Comparison of ENCODE assay signal across 26 cellular contexts in the genomic region with DNA sequence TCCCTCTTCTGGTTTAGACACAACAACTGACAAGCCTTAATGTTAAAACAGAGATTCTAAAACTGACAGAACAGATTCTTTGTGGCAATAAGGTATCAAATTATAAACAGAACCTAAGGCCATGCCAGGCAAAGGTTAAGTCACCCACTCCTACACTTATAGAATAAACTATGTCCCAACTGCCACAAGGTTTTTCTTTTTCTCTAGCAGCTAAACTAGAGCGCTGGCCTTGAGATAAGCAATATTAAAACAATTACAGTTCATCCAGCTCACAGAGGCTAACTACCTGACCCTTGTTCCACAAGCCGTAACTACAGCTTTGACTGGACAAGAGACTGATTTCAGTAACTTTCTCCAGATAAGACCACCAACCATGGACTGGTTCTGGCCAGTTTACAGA.
"Had no signal": no experiment of that assay in that cellular context is flagged by ENCODE, and none has a peak within 500 bp of the region (broad histone marks: within the 10 kb centered on the region; RNA-seq: fewer than 3 reads in every experiment).

No MANE protein-coding gene starts in this region.

- H3K36me3 ChIP-seq: brain microvascular endothelial cell had no signal

- H3K27ac ChIP-seq: brain microvascular endothelial cell, epithelial cell of prostate had no signal

- FAIRE-seq: astrocyte, colon, endometrium, endothelial cell of umbilical vein, frontal cortex had no signal

- ATAC-seq: activated CD4-positive, alpha-beta T cell treated with anti-CD3 and anti-CD28 coated beads for 36 hours; activated CD8-positive, alpha-beta memory T cell treated with anti-CD3 and anti-CD28 coated beads, Interleukin-2, amount 10 ng/mL, durations not matched to agents 7 days and 5 days; activated T-helper 17 cell treated with anti-CD3 and anti-CD28 coated beads, Interleukin-2, amount 50 U/mL, for 72 hours had no signal

- H3K27me3 ChIP-seq: brain microvascular endothelial cell had no signal

- DNase-seq: activated CD4-positive, alpha-beta memory T cell treated with anti-CD3 and anti-CD28 coated beads for 36 hours; activated CD4-positive, alpha-beta T cell treated with anti-CD3 and anti-CD28 coated beads for 36 hours; activated CD4-positive, alpha-beta T cell treated with anti-CD3 and anti-CD28 coated beads, Interleukin-2, amount 10 ng/mL, durations not matched to agents 24 days and 14 days; activated CD4-positive, CD25-positive, alpha-beta regulatory T cell; activated CD4-positive, CD25-positive, alpha-beta regulatory T cell treated with anti-CD3 and anti-CD28 coated beads, Interleukin-2, amount 50 U/mL, for 72 hours; activated CD8-positive, alpha-beta memory T cell treated with anti-CD3 and anti-CD28 coated beads, Interleukin-2, amount 10 ng/mL, durations not matched to agents 7 days and 5 days; activated CD8-positive, alpha-beta memory T cell treated with anti-CD3 and anti-CD28 coated beads, Interleukin-2, amount 50 U/mL, for 4 hours; activated effector memory CD4-positive, alpha-beta T cell treated with Interleukin-2 at 50 U/mL for 16 hours; activated gamma-delta T cell treated with Interleukin-2 at 50 U/mL for 16 hours; activated naive CD4-positive, alpha-beta T cell treated with anti-CD3 and anti-CD28 coated beads, Interleukin-2, amount 50 U/mL, for 16 hours; activated naive CD4-positive, alpha-beta T cell treated with Interleukin-2 at 50 U/mL for 16 hours; activated T-cell treated with anti-CD3 and anti-CD28 coated beads for 4 hours; activated T-cell treated with anti-CD3 and anti-CD28 coated beads, Interleukin-2, amount 50 U/mL, for 24 hours; amniotic stem cell; brain microvascular endothelial cell; caudate nucleus; effector CD8-positive, alpha-beta T cell; foreskin fibroblast; T-helper 2 cell had no signal
